In genomic region chr1:25116832-25117231, GRCh38 we compare ENCODE assay signal across 25 cellular contexts.
"Had no signal": no experiment of that assay in that cellular context is flagged by ENCODE, and none has a peak within 500 bp of the region (broad histone marks: within the 10 kb centered on the region; RNA-seq: fewer than 3 reads in every experiment).

No MANE protein-coding gene starts in this region.

- H3K4me3 ChIP-seq: MG63 had no signal

- H3K36me3 ChIP-seq: MG63 had no signal

- H3K9me3 ChIP-seq: MG63 had no signal

- DNase-seq: Kasumi-1, MG63, MV-4-11, NCI-H1048, NCI-H1092, NCI-H1105, NCI-H1417 treated with DMSO at 0.1 percent for 48 hours, NCI-H1436 treated with DMSO at 0.1 percent for 48 hours, NCI-H146, NCI-H1694, NCI-H1694 treated with DMSO at 0.1 percent for 48 hours, NCI-H187, NCI-H187 treated with DMSO at 0.1 percent for 48 hours, NCI-H1930, NCI-H2029, NCI-H2029 treated with DMSO at 0.1 percent for 48 hours, NCI-H2081 treated with DMSO at 0.1 percent for 48 hours, NCI-H2107, NCI-H2171, NCI-H226, NCI-H345, NCI-H446, NCI-H446 treated with DMSO at 0.1 percent for 48 hours, NCI-H510A, NCI-H510A treated with DMSO at 0.1 percent for 48 hours had no signal
